ENCODE assay signal across 1 cellular context in the genomic region with DNA sequence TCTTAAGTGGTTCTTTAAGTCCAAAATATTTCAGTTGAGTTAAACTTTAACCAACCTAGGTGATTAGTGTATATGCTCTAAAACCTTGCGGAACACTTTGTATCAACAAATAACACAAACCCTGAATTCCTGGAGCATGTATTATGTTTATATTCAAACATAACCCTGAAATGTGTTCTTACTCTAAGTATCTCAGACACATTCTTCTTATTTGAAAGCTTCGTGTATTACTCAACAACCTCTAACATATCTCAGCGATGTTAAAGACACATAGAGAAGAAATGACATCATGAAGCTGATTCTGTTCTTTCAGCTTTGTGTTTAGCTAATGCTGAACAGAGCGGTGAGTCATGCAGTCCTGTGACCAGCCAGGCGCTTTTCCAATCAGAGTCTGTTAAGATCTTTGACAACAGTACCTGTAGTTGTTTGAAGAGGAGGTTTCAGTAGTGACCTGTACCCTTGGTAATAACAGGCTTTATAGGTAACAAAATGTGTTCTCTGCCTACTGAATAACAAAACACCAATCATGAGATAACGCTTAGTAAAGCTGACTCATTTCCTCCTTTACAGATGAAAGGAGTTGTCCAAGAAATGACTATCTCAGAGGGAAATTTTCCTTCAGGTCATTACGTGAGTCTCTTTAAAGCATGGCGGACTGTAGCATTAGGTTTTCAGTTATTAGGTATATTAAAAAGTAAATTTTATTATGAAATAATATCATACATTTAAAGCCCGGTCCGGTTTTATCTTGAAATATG.
TF ChIP-seq lines count a peak whose summit lies in the region.

No MANE protein-coding gene starts in this region.

TF ChIP-seq in HepG2, 621 proteins besides CTCF, POLR2A, EP300 and RAD21 (continued from another document and continues in another):
- TF ChIP-seq ZNF652 (CRISPR knock-in tag; IDR thresholded peaks at IDR 0.05; ENCODE audit: borderline replicate concordance, low read depth) (peak; percentile 62; the same call in 1 of the 2 replicates), SP140L (CRISPR knock-in tag; IDR thresholded peaks at IDR 0.05; ENCODE audit: borderline replicate concordance) (no peak), ZBED4 (CRISPR knock-in tag; IDR thresholded peaks at IDR 0.05; ENCODE audit: borderline replicate concordance) (peak; percentile 15; the same call in 1 of the 2 replicates), CERS6 (CRISPR knock-in tag; IDR thresholded peaks at IDR 0.05) (no peak), MYNN (CRISPR knock-in tag; IDR thresholded peaks at IDR 0.05; ENCODE audit: low read depth) (no peak), FOXA3 (CRISPR knock-in tag; IDR thresholded peaks at IDR 0.05) (peak; percentile 85), FOSL2 (CRISPR knock-in tag; IDR thresholded peaks at IDR 0.05) (peak; percentile 100), CENPX (CRISPR knock-in tag; IDR thresholded peaks at IDR 0.05) (no peak), ZBTB20 (CRISPR knock-in tag; IDR thresholded peaks at IDR 0.05; ENCODE audit: borderline replicate concordance, low read depth) (peak; percentile 72; the same call in 1 of the 2 replicates), MIER2 (CRISPR knock-in tag; IDR thresholded peaks at IDR 0.05) (peak; percentile 49; the same call in 1 of the 2 replicates), CEBPG (CRISPR knock-in tag; IDR thresholded peaks at IDR 0.05) (peak; percentile 78), GATA4 (IDR thresholded peaks at IDR 0.05; ENCODE audit: borderline replicate concordance, low read depth) (peak; percentile 79; the same call in 1 of the 2 replicates), ZNF792 (CRISPR knock-in tag; IDR thresholded peaks at IDR 0.05) (peak; percentile 97), PCBP1 (IDR thresholded peaks at IDR 0.05; ENCODE audit: borderline replicate concordance, low read depth, low read length) (no peak), PAF1 (CRISPR knock-in tag; IDR thresholded peaks at IDR 0.05) (no peak), ZNF18 (CRISPR knock-in tag; IDR thresholded peaks at IDR 0.05; ENCODE audit: insufficient replicate concordance) (peak; percentile 63), HDAC2 (CRISPR knock-in tag; IDR thresholded peaks at IDR 0.05) (peak; percentile 82), ELF3 (CRISPR knock-in tag; IDR thresholded peaks at IDR 0.05) (peak; percentile 93), ZNF557 (CRISPR knock-in tag; IDR thresholded peaks at IDR 0.05) (no peak), FOXJ3 (CRISPR knock-in tag; IDR thresholded peaks at IDR 0.05; ENCODE audit: borderline replicate concordance) (peak; percentile 58; the same call in 1 of the 2 replicates), KLF9 (CRISPR knock-in tag; IDR thresholded peaks at IDR 0.05; ENCODE audit: low read depth) (no peak), ZBTB7B (CRISPR knock-in tag; IDR thresholded peaks at IDR 0.05) (no peak), SAP130 (CRISPR knock-in tag; IDR thresholded peaks at IDR 0.05; ENCODE audit: low read depth) (peak; percentile 75), TAF1 (CRISPR knock-in tag; IDR thresholded peaks at IDR 0.05) (0 out of 2 replicates have a peak, but pooled peaks have one; percentile 20), UBTF (CRISPR knock-in tag; IDR thresholded peaks at IDR 0.05) (no peak), ZNF24 (IDR thresholded peaks at IDR 0.05) (peak; percentile 16; the same call in 1 of the 2 replicates), ZBTB3 (CRISPR knock-in tag; IDR thresholded peaks at IDR 0.05; ENCODE audit: borderline replicate concordance, low read depth) (no peak), SRSF1 (optimal IDR thresholded peaks at IDR 0.05; ENCODE audit: low read depth, low read length) (no peak), MAFK (conservative IDR thresholded peaks at IDR 0.05 in 1 of 2, IDR thresholded peaks at IDR 0.05 in 1 of 2; ENCODE audit: low read length in 2 of 2) (peak in 1 of 2 experiments; percentile 8; a peak in 1 of 4 replicates), HMGA1 (CRISPR knock-in tag; conservative IDR thresholded peaks at IDR 0.05) (no peak), THAP11 (CRISPR knock-in tag; IDR thresholded peaks at IDR 0.05) (peak; percentile 38; the same call in 1 of the 2 replicates), ZSCAN5A (CRISPR knock-in tag; IDR thresholded peaks at IDR 0.05; ENCODE audit: borderline replicate concordance) (no peak), SOX5 (CRISPR knock-in tag; IDR thresholded peaks at IDR 0.05; ENCODE audit: borderline replicate concordance) (peak; percentile 83), SRSF4 (IDR thresholded peaks at IDR 0.05; ENCODE audit: low read depth, low read length, poor library complexity, severe bottlenecking) (no peak), MED1 (CRISPR knock-in tag; IDR thresholded peaks at IDR 0.05) (peak; percentile 96), SP2 (CRISPR knock-in tag; IDR thresholded peaks at IDR 0.05) (no peak), KDM6A (CRISPR knock-in tag; IDR thresholded peaks at IDR 0.05; ENCODE audit: low read depth) (peak; percentile 37; the same call in 1 of the 2 replicates), IKZF1 (IDR thresholded peaks at IDR 0.05) (no peak), ZMAT5 (CRISPR knock-in tag; IDR thresholded peaks at IDR 0.05; ENCODE audit: borderline replicate concordance, low read depth) (no peak), MEIS2 (CRISPR knock-in tag; IDR thresholded peaks at IDR 0.05) (0 out of 2 replicates have a peak, but pooled peaks have one; percentile 23), PAWR (CRISPR knock-in tag; IDR thresholded peaks at IDR 0.05; ENCODE audit: borderline replicate concordance) (no peak), TBP (CRISPR knock-in tag; IDR thresholded peaks at IDR 0.05) (no peak), ZNF501 (CRISPR knock-in tag; IDR thresholded peaks at IDR 0.05) (no peak), HIVEP1 (CRISPR knock-in tag; IDR thresholded peaks at IDR 0.05) (no peak), SAFB2 (CRISPR knock-in tag; IDR thresholded peaks at IDR 0.05; ENCODE audit: borderline replicate concordance, low read depth) (no peak; the same call in 1 of the 2 replicates), STAG1 (CRISPR knock-in tag; IDR thresholded peaks at IDR 0.05) (peak; percentile 30), ZBTB8A (CRISPR knock-in tag; IDR thresholded peaks at IDR 0.05; ENCODE audit: borderline replicate concordance, low read depth) (no peak), ASH2L (IDR thresholded peaks at IDR 0.05; ENCODE audit: insufficient read length, low read depth, low read length) (peak; percentile 62), STAT5B (CRISPR knock-in tag; IDR thresholded peaks at IDR 0.05) (no peak), ZNF256 (CRISPR knock-in tag; conservative IDR thresholded peaks at IDR 0.05) (no peak), GFI1 (CRISPR knock-in tag; IDR thresholded peaks at IDR 0.05; ENCODE audit: borderline replicate concordance) (no peak; the same call in 1 of the 2 replicates), ELF4 (CRISPR knock-in tag; IDR thresholded peaks at IDR 0.05; ENCODE audit: borderline replicate concordance) (no peak), FOXK1 (CRISPR knock-in tag; IDR thresholded peaks at IDR 0.05; ENCODE audit: borderline replicate concordance, low read depth) (peak; percentile 88)
- TF ChIP-seq, protein P1, sequence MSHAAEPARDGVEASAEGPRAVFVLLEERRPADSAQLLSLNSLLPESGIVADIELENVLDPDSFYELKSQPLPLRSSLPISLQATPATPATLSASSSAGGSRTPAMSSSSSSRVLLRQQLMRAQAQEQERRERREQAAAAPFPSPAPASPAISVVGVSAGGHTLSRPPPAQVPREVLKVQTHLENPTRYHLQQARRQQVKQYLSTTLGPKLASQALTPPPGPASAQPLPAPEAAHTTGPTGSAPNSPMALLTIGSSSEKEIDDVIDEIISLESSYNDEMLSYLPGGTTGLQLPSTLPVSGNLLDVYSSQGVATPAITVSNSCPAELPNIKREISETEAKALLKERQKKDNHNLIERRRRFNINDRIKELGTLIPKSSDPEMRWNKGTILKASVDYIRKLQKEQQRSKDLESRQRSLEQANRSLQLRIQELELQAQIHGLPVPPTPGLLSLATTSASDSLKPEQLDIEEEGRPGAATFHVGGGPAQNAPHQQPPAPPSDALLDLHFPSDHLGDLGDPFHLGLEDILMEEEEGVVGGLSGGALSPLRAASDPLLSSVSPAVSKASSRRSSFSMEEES (CRISPR knock-in tag; IDR thresholded peaks at IDR 0.05): peak; percentile 100
- TF ChIP-seq, protein P2, sequence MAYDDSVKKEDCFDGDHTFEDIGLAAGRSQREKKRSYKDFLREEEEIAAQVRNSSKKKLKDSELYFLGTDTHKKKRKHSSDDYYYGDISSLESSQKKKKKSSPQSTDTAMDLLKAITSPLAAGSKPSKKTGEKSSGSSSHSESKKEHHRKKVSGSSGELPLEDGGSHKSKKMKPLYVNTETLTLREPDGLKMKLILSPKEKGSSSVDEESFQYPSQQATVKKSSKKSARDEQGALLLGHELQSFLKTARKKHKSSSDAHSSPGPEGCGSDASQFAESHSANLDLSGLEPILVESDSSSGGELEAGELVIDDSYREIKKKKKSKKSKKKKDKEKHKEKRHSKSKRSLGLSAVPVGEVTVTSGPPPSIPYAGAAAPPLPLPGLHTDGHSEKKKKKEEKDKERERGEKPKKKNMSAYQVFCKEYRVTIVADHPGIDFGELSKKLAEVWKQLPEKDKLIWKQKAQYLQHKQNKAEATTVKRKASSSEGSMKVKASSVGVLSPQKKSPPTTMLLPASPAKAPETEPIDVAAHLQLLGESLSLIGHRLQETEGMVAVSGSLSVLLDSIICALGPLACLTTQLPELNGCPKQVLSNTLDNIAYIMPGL (CRISPR knock-in tag; IDR thresholded peaks at IDR 0.05; ENCODE audit: borderline replicate concordance in 1 of 2, low read depth in 1 of 2): 0 out of 4 replicates have a peak, but pooled peaks of 1 of the 2 experiments have one; percentile 29
